Comparison of ENCODE assay signal across 1 cellular context in the genomic region with DNA sequence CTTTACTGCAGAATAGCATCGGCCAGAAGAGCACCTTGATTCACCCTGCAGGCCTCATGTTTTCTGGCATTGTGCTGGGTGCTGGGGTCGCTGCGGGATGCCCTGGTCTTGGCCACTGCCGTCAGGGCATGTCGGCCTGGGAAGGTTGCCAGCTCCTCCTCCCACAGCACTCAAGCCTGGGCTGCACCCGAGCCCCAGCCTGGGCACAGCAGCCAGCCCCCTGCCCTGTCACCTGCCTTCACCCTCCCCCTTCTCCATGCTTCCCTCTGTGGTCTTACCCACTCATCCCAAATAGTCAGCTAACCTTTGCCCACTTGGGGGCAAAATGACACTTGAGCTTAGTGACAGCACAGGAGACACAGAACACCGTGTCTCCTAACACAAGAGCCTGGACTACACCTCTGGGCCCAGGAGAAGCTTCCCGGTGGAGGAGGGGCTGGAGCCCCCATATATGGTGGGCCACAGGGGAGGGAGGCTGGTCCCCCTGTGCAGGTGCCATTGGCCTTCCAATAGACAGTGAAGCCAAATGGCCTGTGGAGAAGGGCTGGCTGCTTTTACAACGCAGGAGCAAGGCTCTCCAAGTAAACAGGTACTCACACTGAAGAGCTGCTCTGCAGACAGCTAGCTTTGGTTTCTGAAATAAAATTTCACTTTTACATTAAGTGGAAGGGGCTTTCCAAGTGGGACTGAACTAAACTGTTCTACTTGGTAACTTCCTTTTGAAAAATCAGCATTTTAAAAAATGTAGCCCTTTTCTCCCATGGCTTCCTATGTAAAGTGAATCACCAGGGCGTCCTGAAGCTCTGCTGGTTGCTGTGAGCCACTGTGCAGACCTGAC.
TF ChIP-seq lines count a peak whose summit lies in the region.

No MANE protein-coding gene starts in this region.

TF ChIP-seq in GM23338, 12 proteins besides CTCF, POLR2A, EP300 and RAD21 (continued from another document):
- TF ChIP-seq CREB1 (CRISPR knock-in tag; IDR thresholded peaks at IDR 0.05; ENCODE audit: low read depth), result no peak
